Comparison of ENCODE assay signal across 14 cellular contexts in genomic region chr6:133896344-133896721, GRCh38. TPM values are rescaled to one million over a fixed set of nuclear protein-coding genes. Genes with fewer than 3 reads are reported as not detected.
A peak's percentile ranks its signal among the peaks of the same experiment; 100 is the strongest.
DNase-seq lines count a peak whose midpoint lies in the region; ATAC-seq and TF ChIP-seq lines count a peak whose summit lies in the region.
"Had no signal": no experiment of that assay in that cellular context is flagged by ENCODE, and none has a peak within 500 bp of the region (broad histone marks: within the 10 kb centered on the region; RNA-seq: fewer than 3 reads in every experiment).

No MANE protein-coding gene starts in this region.

- no peaks in the 10 kb centered on the region for H3K9me3 ChIP-seq in HUES64 (ENCODE audit: insufficient read depth, low read depth, low read length)
- no peaks in the 10 kb centered on the region for H3K9me3 ChIP-seq in colonic mucosa
- H3K9me3 ChIP-seq in mesodermal cell (ENCODE audit: control insufficient read depth, low read length), result no peaks in the 10 kb centered on the region
- H3K9me3 ChIP-seq in stomach, result no peaks in the 10 kb centered on the region

- peak overlapping the region; percentile 51 for H3K4me3 ChIP-seq in HUES64 (ENCODE audit: low read length)
- no peak overlapping the region for H3K4me3 ChIP-seq in colonic mucosa
- H3K4me3 ChIP-seq in mesodermal cell (ENCODE audit: extremely low read depth, insufficient read depth, low read length, poor library complexity, severe bottlenecking), result peak overlapping the region; percentile 16
- peak overlapping the region in 3 of 4 donors; percentile 26 to 36 (median 30) for H3K4me3 ChIP-seq in stomach

- intact Hi-C loops in colonic mucosa (cut with DNase I), result no loop called here
- intact Hi-C loops in stomach (cut with DNase I; ENCODE audit: low total_unique reads), result no loop called here

- no peak for TF ChIP-seq POLR2A in stomach (IDR thresholded peaks at IDR 0.05)

- no peak overlapping the region for H3K27ac ChIP-seq in HUES64 (ENCODE audit: low read depth, low read length)
- peak overlapping the region; percentile 57 for H3K27ac ChIP-seq in colonic mucosa
- H3K27ac ChIP-seq in mesodermal cell (ENCODE audit: low read depth, low read length, severe bottlenecking), result no peak overlapping the region
- peak overlapping the region in 4 of 5 donors; percentile 59 to 92 (median 71) for H3K27ac ChIP-seq in stomach
- H3K27ac ChIP-seq: C4-2B had no signal

- DNase-seq in colonic mucosa (no peak), stomach (no peak), DMS53 (lab: John Stamatoyannopoulos, UW) (no peak), T-cell (no peak), nucleus accumbens (lab: John Stamatoyannopoulos, UW) (no peak)
- DNase-seq: activated CD4-positive, alpha-beta memory T cell treated with anti-CD3 and anti-CD28 coated beads, Interleukin-2, amount 10 ng/mL, durations not matched to agents 7 days and 5 days; anterior cingulate cortex; mammary epithelial cell had no signal

- no peak for TF ChIP-seq EP300 in stomach (IDR thresholded peaks at IDR 0.05)

- ATAC-seq in T-cell (replicated peaks in 1 of 4), result no peak
- ATAC-seq in GM21526 (IDR thresholded peaks at IDR 0.05; ENCODE audit: low FRiP score, unreplicated experiment), result no peak

- peaks cover 17 to 30% (median 20%) of the 10 kb centered on the region in 3 donors for H3K4me1 Mint-ChIP-seq in T-cell

- H3K27me3 ChIP-seq in HUES64 (ENCODE audit: insufficient read depth, low read length) (peaks cover 76% of the 10 kb centered on the region), colonic mucosa (peaks cover 60% of the 10 kb centered on the region), stomach (peaks cover 0 to 82% (median 67%) of the 10 kb centered on the region in 3 donors)

- H3K4me1 ChIP-seq in HUES64 (ENCODE audit: insufficient read depth, low read length) (peaks cover 16% of the 10 kb centered on the region; the same call in 1 of the 2 replicates), colonic mucosa (no peaks in the 10 kb centered on the region), mesodermal cell (ENCODE audit: control insufficient read depth, insufficient read depth, low read length, poor library complexity, severe bottlenecking) (peaks cover 7% of the 10 kb centered on the region), stomach (peaks cover 5 to 45% (median 31%) of the 10 kb centered on the region in 4 donors)

- no peak overlapping the region for H3K9ac ChIP-seq in HUES64 (ENCODE audit: low read depth, low read length)
- no peak overlapping the region for H3K9ac ChIP-seq in colonic mucosa (ENCODE audit: low read depth in 2 of 2, low read length in 2 of 2)

- H3K27ac Mint-ChIP-seq in T-cell, result no peak overlapping the region
- H3K27ac Mint-ChIP-seq: activated CD4-positive, alpha-beta memory T cell treated with anti-CD3 and anti-CD28 coated beads, Interleukin-2, amount 10 ng/mL, durations not matched to agents 7 days and 5 days; dendritic cell treated with granulocyte-macrophage colony-stimulating factor and Interleukin-4, amounts not matched to agents 40 ng/mL and 50 ng/mL, for 4 days had no signal

- H3K27me3 Mint-ChIP-seq in T-cell, result peaks cover 74 to 75% of the 10 kb centered on the region in 2 donors

- H3K36me3 Mint-ChIP-seq in T-cell, result no peaks in the 10 kb centered on the region

- 25% methylated on average over 5 of the region's 5 CpGs for WGBS in HUES64
- 14% methylated on average over 1 of the region's 5 CpGs; no CpG with 5 or more reads in 1 of the 2 experiments for whole genome bisulfite sequencing in mesodermal cell (ENCODE audit: insufficient coverage in 2 of 2), 2 experiments
- 11 to 21% (median 14%) methylated on average over 5 of the region's 5 CpGs for WGBS in stomach, 5 donors

- CTCF ChIA-PET in T-cell (lab: Charles Lee), result no interaction called here

- no peaks in the 10 kb centered on the region for H3K9me3 Mint-ChIP-seq in T-cell
- H3K9me3 Mint-ChIP-seq: activated CD4-positive, alpha-beta memory T cell treated with anti-CD3 and anti-CD28 coated beads, Interleukin-2, amount 10 ng/mL, durations not matched to agents 7 days and 5 days; dendritic cell treated with granulocyte-macrophage colony-stimulating factor and Interleukin-4, amounts not matched to agents 40 ng/mL and 50 ng/mL, for 4 days had no signal

- no peaks in the 10 kb centered on the region for H3K36me3 ChIP-seq in HUES64 (ENCODE audit: insufficient read depth, low read length)
- H3K36me3 ChIP-seq in colonic mucosa, result no peaks in the 10 kb centered on the region
- H3K36me3 ChIP-seq in mesodermal cell (ENCODE audit: control insufficient read depth, insufficient read depth, low read length), result no peaks in the 10 kb centered on the region
- no peaks in the 10 kb centered on the region for H3K36me3 ChIP-seq in stomach

- POLR2A ChIA-PET in T-cell (lab: Charles Lee), result no interaction called here

- no peak overlapping the region for H3K4me3 Mint-ChIP-seq in T-cell
- H3K4me3 Mint-ChIP-seq: activated CD4-positive, alpha-beta memory T cell treated with anti-CD3 and anti-CD28 coated beads, Interleukin-2, amount 10 ng/mL, durations not matched to agents 7 days and 5 days; dendritic cell treated with granulocyte-macrophage colony-stimulating factor and Interleukin-4, amounts not matched to agents 40 ng/mL and 50 ng/mL, for 4 days had no signal

- no peak for TF ChIP-seq CTCF in colonic mucosa (IDR thresholded peaks at IDR 0.05)
- TF ChIP-seq CTCF in stomach (IDR thresholded peaks at IDR 0.05), result no peak

RNA-seq across cellular contexts. Expression of gene TCF21, which starts 7.4 kb away (rescaled TPM):
- polyA plus RNA-seq in HUES64 (2013, experiment 1 of 2), result 0.20 TPM
- 0.13 TPM for polyA plus RNA-seq in HUES64 (2013, experiment 2 of 2)
- total RNA-seq in colonic mucosa (1 to 10 TPM; 4.4 to 5.1 TPM), stomach (10 to 100 TPM; 10.6 to 26.6 (median 15.6) TPM), T-cell (under 1 TPM in 2 of 5 donors, not detected in 3; 0.07 to 0.12 TPM)
- polyA plus RNA-seq in mesodermal cell (2013, experiment 1 of 2), result 9.1 TPM
- polyA plus RNA-seq in mesodermal cell (2013, experiment 2 of 2), result 9.4 TPM
- 10 to 100 TPM in 2 of 3 donors, 1 to 10 TPM in 1; 3.2 to 43.0 (median 31.8) TPM for polyA plus RNA-seq in stomach
- total RNA-seq: activated CD4-positive, alpha-beta memory T cell treated with anti-CD3 and anti-CD28 coated beads, Interleukin-2, amount 10 ng/mL, durations not matched to agents 7 days and 5 days; mammary epithelial cell; osteocyte had no signal
- polyA plus RNA-seq: mammary epithelial cell had no signal

RNA-seq across cellular contexts. Expression of gene TBPL1, which starts 56.7 kb away (rescaled TPM):
- 68.7 TPM for polyA plus RNA-seq in HUES64 (2013, experiment 1 of 2)
- 68.2 TPM for polyA plus RNA-seq in HUES64 (2013, experiment 2 of 2)
- total RNA-seq in colonic mucosa (10 to 100 TPM; 28.1 to 29.0 TPM), stomach (10 to 100 TPM in 2 of 5 donors, 1 to 10 TPM in 1, under 1 TPM in 2; 0.29 to 67.7 (median 6.5) TPM), T-cell (10 to 100 TPM; 27.7 to 30.5 (median 28.9) TPM)
- polyA plus RNA-seq in mesodermal cell (2013, experiment 1 of 2), result 63.0 TPM
- 60.5 TPM for polyA plus RNA-seq in mesodermal cell (2013, experiment 2 of 2)
- 10 to 100 TPM; 23.1 to 29.6 (median 26.1) TPM for polyA plus RNA-seq in stomach

Comparison
In these comparisons a context has a peak if more than half of its experiments do, and no peak if none do; other contexts are left out.
1. H3K27ac ChIP-seq: peak in colonic mucosa (single experiment) and stomach (4 of 5); none in HUES64 (single experiment) and mesodermal cell (single experiment).
2. RNA of gene TCF21, which starts 7.4 kb away (total RNA-seq): 10.6 to 26.6 TPM in stomach and 4.4 to 5.1 TPM in colonic mucosa; 0.07 to 0.12 TPM in T-cell; every median in the first group is over 4 times any median in the second.